ENCODE assay signal across 1 cellular context in genomic region chr3:174132421-174133042, GRCh38.
TF ChIP-seq lines count a peak whose summit lies in the region.

No MANE protein-coding gene starts in this region.

TF ChIP-seq in IMR-90, 13 proteins besides CTCF, POLR2A, EP300 and RAD21 (continued from another document):
- no peak for TF ChIP-seq ELK1 (IDR thresholded peaks at IDR 0.05; ENCODE audit: borderline replicate concordance, low read depth, low read length)
TF ChIP-seq in IMR-90: peak in this region for 0.
